17 cellular contexts compared by ENCODE assay signal in the genomic region with DNA sequence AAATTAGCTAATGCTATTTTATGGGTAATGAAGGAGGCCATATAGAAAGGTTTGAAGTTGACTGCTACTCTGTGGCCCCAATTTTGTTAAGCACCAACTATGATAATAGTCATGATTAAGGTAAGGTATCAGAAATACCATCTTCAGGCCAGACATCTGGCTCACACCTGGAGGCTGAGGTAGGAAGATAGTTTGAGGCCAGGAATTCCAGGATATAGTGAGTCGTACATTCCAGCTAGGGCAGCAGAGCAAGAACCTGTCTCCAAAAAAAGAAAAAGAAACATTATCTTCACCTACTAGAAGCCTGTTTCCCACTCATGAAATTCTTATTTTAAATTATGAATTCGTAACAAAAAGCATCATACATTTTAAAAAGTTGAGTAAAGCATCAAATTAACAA.
"Had no signal": no experiment of that assay in that cellular context is flagged by ENCODE, and none has a peak within 500 bp of the region (broad histone marks: within the 10 kb centered on the region; RNA-seq: fewer than 3 reads in every experiment).

No MANE protein-coding gene starts in this region.

- H3K27me3 ChIP-seq: brain microvascular endothelial cell, gastroesophageal sphincter, left lung had no signal

- ATAC-seq: activated CD8-positive, alpha-beta memory T cell treated with anti-CD3 and anti-CD28 coated beads, Interleukin-2, amount 10 ng/mL, durations not matched to agents 7 days and 5 days; activated T-helper 17 cell treated with anti-CD3 and anti-CD28 coated beads, Interleukin-2, amount 50 U/mL, for 72 hours; esophagus mucosa; gastroesophageal sphincter; left lung; stimulated activated naive B cell treated with anti-CD40 and anti-IgM and Interleukin-4, amounts not matched to agents 10 μg/mL and 1 μg/mL and 100 μg/mL, for 72 hours had no signal

- H3K27ac ChIP-seq: brain microvascular endothelial cell, coronary artery, gastroesophageal sphincter, left lung had no signal

- H3K4me3 ChIP-seq: coronary artery, gastroesophageal sphincter, left lung had no signal

- H3K4me1 ChIP-seq: gastroesophageal sphincter, left lung had no signal

- H3K36me3 ChIP-seq: brain microvascular endothelial cell had no signal

- DNase-seq: activated CD4-positive, alpha-beta memory T cell treated with anti-CD3 and anti-CD28 coated beads, Interleukin-2, amount 10 ng/mL, durations not matched to agents 7 days and 5 days; activated CD4-positive, alpha-beta T cell treated with anti-CD3 and anti-CD28 coated beads for 48 hours; activated CD4-positive, CD25-positive, alpha-beta regulatory T cell; activated CD8-positive, alpha-beta memory T cell treated with anti-CD3 and anti-CD28 coated beads, Interleukin-2, amount 10 ng/mL, durations not matched to agents 7 days and 5 days; activated naive CD4-positive, alpha-beta T cell treated with anti-CD3 and anti-CD28 coated beads for 36 hours; activated T-cell treated with anti-CD3 and anti-CD28 coated beads, Interleukin-2, amount 50 U/mL, for 1 hour; anterior cingulate cortex; brain microvascular endothelial cell; left lung; occipital lobe; posterior cingulate gyrus; retina; stimulated activated naive B cell treated with anti-CD40 and anti-IgM and Interleukin-4, amounts not matched to agents 10 μg/mL and 1 μg/mL and 100 μg/mL, for 72 hours had no signal
